In the genomic region with DNA sequence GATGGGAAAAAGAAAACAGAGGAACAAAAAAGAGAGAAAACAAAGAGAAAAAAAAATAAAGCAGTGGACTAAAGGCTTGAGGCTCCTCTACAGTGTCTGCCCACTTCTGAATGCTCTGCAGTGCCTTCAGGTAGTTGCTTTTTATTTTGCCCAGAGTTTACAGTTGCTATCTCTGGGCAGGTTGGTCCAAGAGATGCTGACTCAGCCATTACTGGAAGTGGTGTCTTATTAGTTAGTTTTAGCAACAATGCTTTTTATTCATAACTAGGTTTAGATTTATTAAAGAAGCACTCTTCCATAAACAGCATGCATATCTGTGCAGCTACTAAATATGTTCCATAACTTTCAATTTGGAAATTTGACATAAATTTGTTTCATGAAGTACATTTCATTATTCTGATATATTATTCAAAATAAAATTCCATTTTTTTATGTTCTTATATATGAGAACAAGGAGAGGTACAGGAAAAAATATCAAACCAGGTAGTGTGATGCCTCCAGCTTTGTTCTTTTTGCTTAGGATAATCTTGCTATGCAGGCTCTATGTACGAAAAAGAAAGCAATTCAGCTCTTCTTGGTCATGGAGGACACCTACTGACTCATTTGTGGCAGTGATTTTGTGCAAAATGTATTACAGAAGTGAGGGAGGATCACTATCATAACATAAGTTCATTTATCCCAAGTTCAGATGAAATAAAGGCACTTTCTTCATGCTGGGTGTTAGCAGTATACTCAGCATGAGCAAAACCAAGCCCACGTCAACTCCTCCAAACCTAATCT, we compare ENCODE assay signal across 3 cellular contexts.
A peak's percentile ranks its signal among the peaks of the same experiment; 100 is the strongest.
TF ChIP-seq lines count a peak whose summit lies in the region.

No MANE protein-coding gene starts in this region.

TF ChIP-seq in A549, 52 proteins besides CTCF, POLR2A, EP300 and RAD21:
- TF ChIP-seq MAFK (IDR thresholded peaks at IDR 0.05; ENCODE audit: partially characterized antibody) (peak; percentile 95), BHLHE40 (IDR thresholded peaks at IDR 0.05; ENCODE audit: low read depth, low read length) (no peak)

TF ChIP-seq in IMR-90, 13 proteins besides CTCF, POLR2A, EP300 and RAD21:
- no peak for TF ChIP-seq CHD1 (IDR thresholded peaks at IDR 0.05; ENCODE audit: low read depth, low read length)
- no peak for TF ChIP-seq MAZ (IDR thresholded peaks at IDR 0.05; ENCODE audit: borderline replicate concordance, low read depth, low read length)
- peak; percentile 96 for TF ChIP-seq MAFK (IDR thresholded peaks at IDR 0.05; ENCODE audit: low read depth, low read length)
- TF ChIP-seq, protein P1, sequence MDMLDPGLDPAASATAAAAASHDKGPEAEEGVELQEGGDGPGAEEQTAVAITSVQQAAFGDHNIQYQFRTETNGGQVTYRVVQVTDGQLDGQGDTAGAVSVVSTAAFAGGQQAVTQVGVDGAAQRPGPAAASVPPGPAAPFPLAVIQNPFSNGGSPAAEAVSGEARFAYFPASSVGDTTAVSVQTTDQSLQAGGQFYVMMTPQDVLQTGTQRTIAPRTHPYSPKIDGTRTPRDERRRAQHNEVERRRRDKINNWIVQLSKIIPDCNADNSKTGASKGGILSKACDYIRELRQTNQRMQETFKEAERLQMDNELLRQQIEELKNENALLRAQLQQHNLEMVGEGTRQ (IDR thresholded peaks at IDR 0.05; ENCODE audit: low read depth, low read length) = no peak
- TF ChIP-seq SMC3 (IDR thresholded peaks at IDR 0.05; ENCODE audit: low read depth, low read length) = no peak

TF ChIP-seq in K562, 482 proteins besides CTCF, POLR2A, EP300 and RAD21 (continues in another document):
- TF ChIP-seq HLTF (IDR thresholded peaks at IDR 0.05) (no peak), XRCC4 (IDR thresholded peaks at IDR 0.05; ENCODE audit: extremely low read depth, insufficient read depth, insufficient read length) (no peak), MCM5 (IDR thresholded peaks at IDR 0.05; ENCODE audit: low read depth) (no peak), MAFF (IDR thresholded peaks at IDR 0.05; ENCODE audit: low read length) (peak; percentile 91), YBX1 (IDR thresholded peaks at IDR 0.05) (no peak), RHOXF2B (CRISPR knock-in tag; conservative IDR thresholded peaks at IDR 0.05) (no peak), ZNF316 (IDR thresholded peaks at IDR 0.05) (peak; percentile 89), SREBF1 (IDR thresholded peaks at IDR 0.05; ENCODE audit: borderline replicate concordance, low read depth, low read length) (no peak), ZBTB8A (IDR thresholded peaks at IDR 0.05; ENCODE audit: partially characterized antibody) (no peak), ZNF311 (CRISPR knock-in tag; IDR thresholded peaks at IDR 0.05) (no peak), SMAD1 (IDR thresholded peaks at IDR 0.05; ENCODE audit: low read depth, low read length, partially characterized antibody) (no peak), ESRRB (CRISPR knock-in tag; IDR thresholded peaks at IDR 0.05; ENCODE audit: borderline replicate concordance) (no peak), HDAC8 (tag; IDR thresholded peaks at IDR 0.05) (no peak), NRF1 (conservative IDR thresholded peaks at IDR 0.05 in 1 of 2, IDR thresholded peaks at IDR 0.05 in 1 of 2) (no peak), DNMT1 (IDR thresholded peaks at IDR 0.05) (no peak), HDAC3 (IDR thresholded peaks at IDR 0.05; ENCODE audit: borderline replicate concordance, partially characterized antibody) (no peak), ZNF408 (CRISPR knock-in tag; IDR thresholded peaks at IDR 0.05; ENCODE audit: low read depth) (no peak), SRSF7 (optimal IDR thresholded peaks at IDR 0.05; ENCODE audit: low read depth, low read length) (no peak), MAFK (IDR thresholded peaks at IDR 0.05; ENCODE audit: low read length) (peak; percentile 90), TCFL5 (CRISPR knock-in tag; conservative IDR thresholded peaks at IDR 0.05) (no peak), SUPT5H (IDR thresholded peaks at IDR 0.05) (no peak), C11orf30 (IDR thresholded peaks at IDR 0.05; ENCODE audit: low read depth) (peak; percentile 82), MAFG (tag; conservative IDR thresholded peaks at IDR 0.05) (peak; percentile 79), ZKSCAN3 (CRISPR knock-in tag; IDR thresholded peaks at IDR 0.05) (no peak), LARP7 (IDR thresholded peaks at IDR 0.05) (no peak)
- TF ChIP-seq, protein P2, sequence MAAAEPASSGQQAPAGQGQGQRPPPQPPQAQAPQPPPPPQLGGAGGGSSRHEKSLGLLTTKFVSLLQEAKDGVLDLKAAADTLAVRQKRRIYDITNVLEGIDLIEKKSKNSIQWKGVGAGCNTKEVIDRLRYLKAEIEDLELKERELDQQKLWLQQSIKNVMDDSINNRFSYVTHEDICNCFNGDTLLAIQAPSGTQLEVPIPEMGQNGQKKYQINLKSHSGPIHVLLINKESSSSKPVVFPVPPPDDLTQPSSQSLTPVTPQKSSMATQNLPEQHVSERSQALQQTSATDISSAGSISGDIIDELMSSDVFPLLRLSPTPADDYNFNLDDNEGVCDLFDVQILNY (CRISPR knock-in tag; IDR thresholded peaks at IDR 0.05) = no peak
- TF ChIP-seq, protein P3, sequence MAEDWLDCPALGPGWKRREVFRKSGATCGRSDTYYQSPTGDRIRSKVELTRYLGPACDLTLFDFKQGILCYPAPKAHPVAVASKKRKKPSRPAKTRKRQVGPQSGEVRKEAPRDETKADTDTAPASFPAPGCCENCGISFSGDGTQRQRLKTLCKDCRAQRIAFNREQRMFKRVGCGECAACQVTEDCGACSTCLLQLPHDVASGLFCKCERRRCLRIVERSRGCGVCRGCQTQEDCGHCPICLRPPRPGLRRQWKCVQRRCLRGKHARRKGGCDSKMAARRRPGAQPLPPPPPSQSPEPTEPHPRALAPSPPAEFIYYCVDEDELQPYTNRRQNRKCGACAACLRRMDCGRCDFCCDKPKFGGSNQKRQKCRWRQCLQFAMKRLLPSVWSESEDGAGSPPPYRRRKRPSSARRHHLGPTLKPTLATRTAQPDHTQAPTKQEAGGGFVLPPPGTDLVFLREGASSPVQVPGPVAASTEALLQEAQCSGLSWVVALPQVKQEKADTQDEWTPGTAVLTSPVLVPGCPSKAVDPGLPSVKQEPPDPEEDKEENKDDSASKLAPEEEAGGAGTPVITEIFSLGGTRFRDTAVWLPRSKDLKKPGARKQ (CRISPR knock-in tag; IDR thresholded peaks at IDR 0.05) = no peak
- TF ChIP-seq, protein P4, sequence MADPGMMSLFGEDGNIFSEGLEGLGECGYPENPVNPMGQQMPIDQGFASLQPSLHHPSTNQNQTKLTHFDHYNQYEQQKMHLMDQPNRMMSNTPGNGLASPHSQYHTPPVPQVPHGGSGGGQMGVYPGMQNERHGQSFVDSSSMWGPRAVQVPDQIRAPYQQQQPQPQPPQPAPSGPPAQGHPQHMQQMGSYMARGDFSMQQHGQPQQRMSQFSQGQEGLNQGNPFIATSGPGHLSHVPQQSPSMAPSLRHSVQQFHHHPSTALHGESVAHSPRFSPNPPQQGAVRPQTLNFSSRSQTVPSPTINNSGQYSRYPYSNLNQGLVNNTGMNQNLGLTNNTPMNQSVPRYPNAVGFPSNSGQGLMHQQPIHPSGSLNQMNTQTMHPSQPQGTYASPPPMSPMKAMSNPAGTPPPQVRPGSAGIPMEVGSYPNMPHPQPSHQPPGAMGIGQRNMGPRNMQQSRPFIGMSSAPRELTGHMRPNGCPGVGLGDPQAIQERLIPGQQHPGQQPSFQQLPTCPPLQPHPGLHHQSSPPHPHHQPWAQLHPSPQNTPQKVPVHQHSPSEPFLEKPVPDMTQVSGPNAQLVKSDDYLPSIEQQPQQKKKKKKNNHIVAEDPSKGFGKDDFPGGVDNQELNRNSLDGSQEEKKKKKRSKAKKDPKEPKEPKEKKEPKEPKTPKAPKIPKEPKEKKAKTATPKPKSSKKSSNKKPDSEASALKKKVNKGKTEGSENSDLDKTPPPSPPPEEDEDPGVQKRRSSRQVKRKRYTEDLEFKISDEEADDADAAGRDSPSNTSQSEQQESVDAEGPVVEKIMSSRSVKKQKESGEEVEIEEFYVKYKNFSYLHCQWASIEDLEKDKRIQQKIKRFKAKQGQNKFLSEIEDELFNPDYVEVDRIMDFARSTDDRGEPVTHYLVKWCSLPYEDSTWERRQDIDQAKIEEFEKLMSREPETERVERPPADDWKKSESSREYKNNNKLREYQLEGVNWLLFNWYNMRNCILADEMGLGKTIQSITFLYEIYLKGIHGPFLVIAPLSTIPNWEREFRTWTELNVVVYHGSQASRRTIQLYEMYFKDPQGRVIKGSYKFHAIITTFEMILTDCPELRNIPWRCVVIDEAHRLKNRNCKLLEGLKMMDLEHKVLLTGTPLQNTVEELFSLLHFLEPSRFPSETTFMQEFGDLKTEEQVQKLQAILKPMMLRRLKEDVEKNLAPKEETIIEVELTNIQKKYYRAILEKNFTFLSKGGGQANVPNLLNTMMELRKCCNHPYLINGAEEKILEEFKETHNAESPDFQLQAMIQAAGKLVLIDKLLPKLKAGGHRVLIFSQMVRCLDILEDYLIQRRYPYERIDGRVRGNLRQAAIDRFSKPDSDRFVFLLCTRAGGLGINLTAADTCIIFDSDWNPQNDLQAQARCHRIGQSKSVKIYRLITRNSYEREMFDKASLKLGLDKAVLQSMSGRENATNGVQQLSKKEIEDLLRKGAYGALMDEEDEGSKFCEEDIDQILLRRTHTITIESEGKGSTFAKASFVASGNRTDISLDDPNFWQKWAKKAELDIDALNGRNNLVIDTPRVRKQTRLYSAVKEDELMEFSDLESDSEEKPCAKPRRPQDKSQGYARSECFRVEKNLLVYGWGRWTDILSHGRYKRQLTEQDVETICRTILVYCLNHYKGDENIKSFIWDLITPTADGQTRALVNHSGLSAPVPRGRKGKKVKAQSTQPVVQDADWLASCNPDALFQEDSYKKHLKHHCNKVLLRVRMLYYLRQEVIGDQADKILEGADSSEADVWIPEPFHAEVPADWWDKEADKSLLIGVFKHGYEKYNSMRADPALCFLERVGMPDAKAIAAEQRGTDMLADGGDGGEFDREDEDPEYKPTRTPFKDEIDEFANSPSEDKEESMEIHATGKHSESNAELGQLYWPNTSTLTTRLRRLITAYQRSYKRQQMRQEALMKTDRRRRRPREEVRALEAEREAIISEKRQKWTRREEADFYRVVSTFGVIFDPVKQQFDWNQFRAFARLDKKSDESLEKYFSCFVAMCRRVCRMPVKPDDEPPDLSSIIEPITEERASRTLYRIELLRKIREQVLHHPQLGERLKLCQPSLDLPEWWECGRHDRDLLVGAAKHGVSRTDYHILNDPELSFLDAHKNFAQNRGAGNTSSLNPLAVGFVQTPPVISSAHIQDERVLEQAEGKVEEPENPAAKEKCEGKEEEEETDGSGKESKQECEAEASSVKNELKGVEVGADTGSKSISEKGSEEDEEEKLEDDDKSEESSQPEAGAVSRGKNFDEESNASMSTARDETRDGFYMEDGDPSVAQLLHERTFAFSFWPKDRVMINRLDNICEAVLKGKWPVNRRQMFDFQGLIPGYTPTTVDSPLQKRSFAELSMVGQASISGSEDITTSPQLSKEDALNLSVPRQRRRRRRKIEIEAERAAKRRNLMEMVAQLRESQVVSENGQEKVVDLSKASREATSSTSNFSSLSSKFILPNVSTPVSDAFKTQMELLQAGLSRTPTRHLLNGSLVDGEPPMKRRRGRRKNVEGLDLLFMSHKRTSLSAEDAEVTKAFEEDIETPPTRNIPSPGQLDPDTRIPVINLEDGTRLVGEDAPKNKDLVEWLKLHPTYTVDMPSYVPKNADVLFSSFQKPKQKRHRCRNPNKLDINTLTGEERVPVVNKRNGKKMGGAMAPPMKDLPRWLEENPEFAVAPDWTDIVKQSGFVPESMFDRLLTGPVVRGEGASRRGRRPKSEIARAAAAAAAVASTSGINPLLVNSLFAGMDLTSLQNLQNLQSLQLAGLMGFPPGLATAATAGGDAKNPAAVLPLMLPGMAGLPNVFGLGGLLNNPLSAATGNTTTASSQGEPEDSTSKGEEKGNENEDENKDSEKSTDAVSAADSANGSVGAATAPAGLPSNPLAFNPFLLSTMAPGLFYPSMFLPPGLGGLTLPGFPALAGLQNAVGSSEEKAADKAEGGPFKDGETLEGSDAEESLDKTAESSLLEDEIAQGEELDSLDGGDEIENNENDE (IDR thresholded peaks at IDR 0.05; ENCODE audit: low read depth, low read length) = no peak
- TF ChIP-seq, protein P5, sequence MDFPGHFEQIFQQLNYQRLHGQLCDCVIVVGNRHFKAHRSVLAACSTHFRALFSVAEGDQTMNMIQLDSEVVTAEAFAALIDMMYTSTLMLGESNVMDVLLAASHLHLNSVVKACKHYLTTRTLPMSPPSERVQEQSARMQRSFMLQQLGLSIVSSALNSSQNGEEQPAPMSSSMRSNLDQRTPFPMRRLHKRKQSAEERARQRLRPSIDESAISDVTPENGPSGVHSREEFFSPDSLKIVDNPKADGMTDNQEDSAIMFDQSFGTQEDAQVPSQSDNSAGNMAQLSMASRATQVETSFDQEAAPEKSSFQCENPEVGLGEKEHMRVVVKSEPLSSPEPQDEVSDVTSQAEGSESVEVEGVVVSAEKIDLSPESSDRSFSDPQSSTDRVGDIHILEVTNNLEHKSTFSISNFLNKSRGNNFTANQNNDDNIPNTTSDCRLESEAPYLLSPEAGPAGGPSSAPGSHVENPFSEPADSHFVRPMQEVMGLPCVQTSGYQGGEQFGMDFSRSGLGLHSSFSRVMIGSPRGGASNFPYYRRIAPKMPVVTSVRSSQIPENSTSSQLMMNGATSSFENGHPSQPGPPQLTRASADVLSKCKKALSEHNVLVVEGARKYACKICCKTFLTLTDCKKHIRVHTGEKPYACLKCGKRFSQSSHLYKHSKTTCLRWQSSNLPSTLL (IDR thresholded peaks at IDR 0.05) = no peak
- TF ChIP-seq, protein P6, sequence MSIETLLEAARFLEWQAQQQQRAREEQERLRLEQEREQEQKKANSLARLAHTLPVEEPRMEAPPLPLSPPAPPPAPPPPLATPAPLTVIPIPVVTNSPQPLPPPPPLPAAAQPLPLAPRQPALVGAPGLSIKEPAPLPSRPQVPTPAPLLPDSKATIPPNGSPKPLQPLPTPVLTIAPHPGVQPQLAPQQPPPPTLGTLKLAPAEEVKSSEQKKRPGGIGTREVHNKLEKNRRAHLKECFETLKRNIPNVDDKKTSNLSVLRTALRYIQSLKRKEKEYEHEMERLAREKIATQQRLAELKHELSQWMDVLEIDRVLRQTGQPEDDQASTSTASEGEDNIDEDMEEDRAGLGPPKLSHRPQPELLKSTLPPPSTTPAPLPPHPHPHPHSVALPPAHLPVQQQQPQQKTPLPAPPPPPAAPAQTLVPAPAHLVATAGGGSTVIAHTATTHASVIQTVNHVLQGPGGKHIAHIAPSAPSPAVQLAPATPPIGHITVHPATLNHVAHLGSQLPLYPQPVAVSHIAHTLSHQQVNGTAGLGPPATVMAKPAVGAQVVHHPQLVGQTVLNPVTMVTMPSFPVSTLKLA (conservative IDR thresholded peaks at IDR 0.05) = no peak
- TF ChIP-seq, protein P7, sequence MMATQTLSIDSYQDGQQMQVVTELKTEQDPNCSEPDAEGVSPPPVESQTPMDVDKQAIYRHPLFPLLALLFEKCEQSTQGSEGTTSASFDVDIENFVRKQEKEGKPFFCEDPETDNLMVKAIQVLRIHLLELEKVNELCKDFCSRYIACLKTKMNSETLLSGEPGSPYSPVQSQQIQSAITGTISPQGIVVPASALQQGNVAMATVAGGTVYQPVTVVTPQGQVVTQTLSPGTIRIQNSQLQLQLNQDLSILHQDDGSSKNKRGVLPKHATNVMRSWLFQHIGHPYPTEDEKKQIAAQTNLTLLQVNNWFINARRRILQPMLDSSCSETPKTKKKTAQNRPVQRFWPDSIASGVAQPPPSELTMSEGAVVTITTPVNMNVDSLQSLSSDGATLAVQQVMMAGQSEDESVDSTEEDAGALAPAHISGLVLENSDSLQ (IDR thresholded peaks at IDR 0.05) = no peak
